In the genomic region with DNA sequence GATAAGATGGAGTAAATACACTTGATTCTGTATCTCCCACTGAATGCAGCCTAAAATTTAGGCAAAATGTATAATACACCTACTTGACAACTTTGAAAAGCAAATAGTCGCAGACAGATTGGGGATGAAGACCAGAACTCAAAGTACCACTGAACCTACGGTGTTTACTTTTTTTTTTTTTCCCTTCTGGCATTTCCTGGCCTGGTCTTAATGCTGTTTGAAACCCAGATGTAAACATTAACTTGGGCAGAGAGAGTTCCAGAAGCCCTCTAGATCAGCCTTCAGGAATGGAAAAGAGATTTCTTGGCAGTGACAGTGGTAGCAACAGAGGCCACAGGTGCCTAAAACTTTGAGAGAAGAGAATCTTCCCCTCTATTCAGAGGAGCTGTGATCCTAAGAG, we compare ENCODE assay signal across 17 cellular contexts. TPM values are rescaled to one million over a fixed set of nuclear protein-coding genes. Genes with fewer than 3 reads are reported as not detected.
DNase-seq lines count a peak whose midpoint lies in the region; ATAC-seq and TF ChIP-seq lines count a peak whose summit lies in the region.
"Had no signal": no experiment of that assay in that cellular context is flagged by ENCODE, and none has a peak within 500 bp of the region (broad histone marks: within the 10 kb centered on the region; RNA-seq: fewer than 3 reads in every experiment).

No MANE protein-coding gene starts in this region.

- H3K27ac Mint-ChIP-seq in WTC11 (no peak overlapping the region), natural killer cell (no peak overlapping the region)
- H3K27ac Mint-ChIP-seq: activated CD4-positive, alpha-beta T cell treated with anti-CD3 and anti-CD28 coated beads, Interleukin-2, amount 10 ng/mL, durations not matched to agents 7 days and 5 days; activated naive CD8-positive, alpha-beta T cell treated with anti-CD3 and anti-CD28 coated beads, Interleukin-2, amount 50 U/mL, for 24 hours; dendritic cell treated with granulocyte-macrophage colony-stimulating factor and Interleukin-4, amounts not matched to agents 40 ng/mL and 50 ng/mL, for 4 days; stimulated activated naive B cell treated with anti-CD40 and anti-IgM and Interleukin-4, amounts not matched to agents 10 μg/mL and 1 μg/mL and 100 μg/mL, for 72 hours; T-cell had no signal

- H3K4me1 Mint-ChIP-seq in WTC11 (no peaks in the 10 kb centered on the region), natural killer cell (no peaks in the 10 kb centered on the region)
- H3K4me1 Mint-ChIP-seq: activated CD4-positive, alpha-beta T cell treated with anti-CD3 and anti-CD28 coated beads, Interleukin-2, amount 10 ng/mL, durations not matched to agents 7 days and 5 days; T-cell had no signal

- no peak for TF ChIP-seq CTCF in PC-9 (conservative IDR thresholded peaks at IDR 0.05)
- no peak for TF ChIP-seq CTCF in fibroblast of villous mesenchyme (IDR thresholded peaks at IDR 0.05; ENCODE audit: insufficient read depth, low read depth, low read length)
- no peak for TF ChIP-seq CTCF in WTC11 (IDR thresholded peaks at IDR 0.05)
- no peak for TF ChIP-seq CTCF in natural killer cell (IDR thresholded peaks at IDR 0.05)

- peaks cover 19% of the 10 kb centered on the region; the same call in 1 of the 2 replicates for H3K9me3 ChIP-seq in PC-9 (ENCODE audit: insufficient read depth, low read depth)
- H3K9me3 ChIP-seq in muscle layer of colon (ENCODE audit: low read length): no peaks in the 10 kb centered on the region
- H3K9me3 ChIP-seq in subcutaneous abdominal adipose tissue (ENCODE audit: control insufficient read depth in 5 of 5, low read length in 5 of 5): peaks cover 0 to 4% (median 0%) of the 10 kb centered on the region in 5 donors

- CTCF ChIA-PET in PC-9 (lab: Charles Lee): interaction anchor here (0.7 to 1.1 kb wide), 2 partner anchors 34 to 209 kb away, joined by 6 to 15 read pairs; no protein-coding TSS in a partner anchor
- CTCF ChIA-PET in WTC11 (lab: Charles Lee): interaction anchor here (0.7 to 2.4 kb wide), 14 partner anchors 9 to 324 kb away, joined by 3 to 11 read pairs (median 4); partner anchors contain the start of gene SLC28A1

- H3K4me3 Mint-ChIP-seq in WTC11: no peak overlapping the region
- H3K4me3 Mint-ChIP-seq in natural killer cell: no peak overlapping the region
- H3K4me3 Mint-ChIP-seq: activated CD4-positive, alpha-beta T cell treated with anti-CD3 and anti-CD28 coated beads, Interleukin-2, amount 10 ng/mL, durations not matched to agents 7 days and 5 days; activated naive CD8-positive, alpha-beta T cell treated with anti-CD3 and anti-CD28 coated beads, Interleukin-2, amount 50 U/mL, for 24 hours; dendritic cell treated with granulocyte-macrophage colony-stimulating factor and Interleukin-4, amounts not matched to agents 40 ng/mL and 50 ng/mL, for 4 days; stimulated activated naive B cell treated with anti-CD40 and anti-IgM and Interleukin-4, amounts not matched to agents 10 μg/mL and 1 μg/mL and 100 μg/mL, for 72 hours; T-cell had no signal

- H2AFZ ChIP-seq in PC-9: 0 out of 2 replicates have a peak overlapping the region, but pooled peaks have one; percentile 12

- intact Hi-C loops in PC-9 (cut with micrococcal nuclease; ENCODE audit: unreplicated experiment): loop anchor here (1.0 kb wide), 2 partner anchors 83 to 199 kb away; no protein-coding TSS in a partner anchor
- intact Hi-C loops in natural killer cell (cut with micrococcal nuclease): loop anchor here (1.0 to 10.0 kb wide), 2 partner anchors 83 to 200 kb away; no protein-coding TSS in a partner anchor

- H4K20me1 ChIP-seq in PC-9 (ENCODE audit: insufficient read depth): no peaks in the 10 kb centered on the region

- H3K27me3 Mint-ChIP-seq in WTC11 (ENCODE audit: low read depth) (no peaks in the 10 kb centered on the region), natural killer cell (ENCODE audit: low read depth in 2 of 2) (no peaks in the 10 kb centered on the region)
- H3K27me3 Mint-ChIP-seq: activated naive CD8-positive, alpha-beta T cell treated with anti-CD3 and anti-CD28 coated beads, Interleukin-2, amount 50 U/mL, for 24 hours; dendritic cell treated with granulocyte-macrophage colony-stimulating factor and Interleukin-4, amounts not matched to agents 40 ng/mL and 50 ng/mL, for 4 days; stimulated activated naive B cell treated with anti-CD40 and anti-IgM and Interleukin-4, amounts not matched to agents 10 μg/mL and 1 μg/mL and 100 μg/mL, for 72 hours had no signal

- H3K4me3 ChIP-seq in PC-9 (no peak overlapping the region), fibroblast of villous mesenchyme (ENCODE audit: low read depth, low read length) (no peak overlapping the region), muscle layer of colon (ENCODE audit: low read depth in 1 of 2, low read length in 2 of 2) (no peak overlapping the region), subcutaneous abdominal adipose tissue (ENCODE audit: low read depth in 1 of 5, low read length in 5 of 5) (no peak overlapping the region)

- no peaks in the 10 kb centered on the region for H3K79me2 ChIP-seq in PC-9 (ENCODE audit: low read depth)

- H3F3A ChIP-seq in PC-9 (ENCODE audit: insufficient read depth, low read depth): peaks cover 11% of the 10 kb centered on the region; the same call in 1 of the 2 replicates

- no peaks in the 10 kb centered on the region for H3K9me2 ChIP-seq in PC-9 (ENCODE audit: insufficient read depth)

- POLR2A ChIA-PET in PC-9 (lab: Charles Lee; ENCODE audit: unreplicated experiment) (no interaction called here), WTC11 (lab: Charles Lee) (interaction anchor here (0.7 kb wide), 1 partner anchor 10 kb away, joined by 3 read pairs; no protein-coding TSS in a partner anchor)

- H3K9ac ChIP-seq in muscle layer of colon (ENCODE audit: low read length) (no peak overlapping the region), subcutaneous abdominal adipose tissue (ENCODE audit: low read length in 5 of 5) (peak overlapping the region in 2 of 5 donors; percentile 3 to 39)

- H3K9me3 Mint-ChIP-seq in WTC11 (peaks cover 14% of the 10 kb centered on the region), natural killer cell (peaks cover 3 to 8% of the 10 kb centered on the region in 2 donors)

- H3K36me3 ChIP-seq in PC-9 (ENCODE audit: low read depth) (no peaks in the 10 kb centered on the region), muscle layer of colon (ENCODE audit: insufficient read depth, low read length) (no peaks in the 10 kb centered on the region), subcutaneous abdominal adipose tissue (ENCODE audit: control insufficient read depth in 5 of 5, insufficient read depth in 5 of 5, low read length in 5 of 5) (peaks cover 0 to 1% (median 0%) of the 10 kb centered on the region in 5 donors)

- no peak overlapping the region for H3K4me2 ChIP-seq in PC-9

- H3K27me3 ChIP-seq in PC-9 (ENCODE audit: insufficient read depth, low read depth): no peaks in the 10 kb centered on the region
- no peaks in the 10 kb centered on the region for H3K27me3 ChIP-seq in muscle layer of colon (ENCODE audit: control insufficient read depth in 1 of 2, insufficient read depth in 2 of 2, low read length in 2 of 2)
- no peaks in the 10 kb centered on the region for H3K27me3 ChIP-seq in subcutaneous abdominal adipose tissue (ENCODE audit: control insufficient read depth in 5 of 5, insufficient read depth in 4 of 5, low read length in 5 of 5)

- peak in 1 of 2 experiments; percentile 5 for DNase-seq in PC-9
- peak; percentile 12 for DNase-seq in fibroblast of villous mesenchyme (ENCODE audit: low read depth)
- no peak for DNase-seq in stimulated activated CD4-positive, alpha-beta T cell treated with anti-CD3 and anti-CD28 coated beads, Interleukin-15, amount 100 ng/mL, for 24 hours
- DNase-seq in NCI-H748 (lab: John Stamatoyannopoulos, UW; ENCODE audit: unreplicated experiment): no peak
- no peak for DNase-seq in WTC11 (ENCODE audit: low spot score)
- DNase-seq in natural killer cell: no peak
- DNase-seq: DMS79 treated with DMSO at 0.1 percent for 48 hours; NCI-H2029; NCI-H226; stimulated activated naive B cell treated with anti-CD40 and anti-IgM and Interleukin-4, amounts not matched to agents 10 μg/mL and 1 μg/mL and 100 μg/mL, for 72 hours had no signal

- H3K36me3 Mint-ChIP-seq in WTC11 (peaks cover 18% of the 10 kb centered on the region), natural killer cell (peaks cover 13% of the 10 kb centered on the region)

- H3K27ac ChIP-seq in PC-9 (0 out of 2 replicates have a peak overlapping the region, but pooled peaks have one; percentile 25), muscle layer of colon (ENCODE audit: low read depth, low read length) (peak overlapping the region; percentile 39), subcutaneous abdominal adipose tissue (ENCODE audit: low read depth, low read length) (peak overlapping the region; percentile 61)

- H3K4me1 ChIP-seq in PC-9 (replicated peaks; ENCODE audit: insufficient read depth) (peaks cover 33% of the 10 kb centered on the region), muscle layer of colon (ENCODE audit: insufficient read depth, low read length) (peaks cover 25% of the 10 kb centered on the region), subcutaneous abdominal adipose tissue (ENCODE audit: control insufficient read depth in 5 of 5, insufficient read depth in 5 of 5, low read length in 5 of 5) (peaks cover 0 to 18% (median 15%) of the 10 kb centered on the region in 5 donors)

- BruUV-seq in PC-9 (replicated peaks; lab: Mats Ljungman, UMichigan): no TSS peak

- ATAC-seq in WTC11 (no peak), natural killer cell (no peak)
- ATAC-seq: activated naive CD8-positive, alpha-beta T cell treated with anti-CD3 and anti-CD28 coated beads, Interleukin-2, amount 50 U/mL, for 24 hours; T-cell had no signal

TF ChIP-seq in WTC11, 78 proteins besides CTCF, POLR2A, EP300 and RAD21 (continues in another document):
- TF ChIP-seq USF2 (CRISPR knock-in tag; IDR thresholded peaks at IDR 0.05) (no peak), ZNF317 (CRISPR knock-in tag; IDR thresholded peaks at IDR 0.05; ENCODE audit: borderline replicate concordance, low read depth) (no peak), HMGA2 (CRISPR knock-in tag; IDR thresholded peaks at IDR 0.05) (no peak), SOX15 (CRISPR knock-in tag; IDR thresholded peaks at IDR 0.05) (no peak)

RNA-seq across cellular contexts. Expression of gene ALPK3, which starts 27.8 kb away (rescaled TPM):
- total RNA-seq in PC-9 (2021) (4.6 and 8.1 TPM in 2 replicates), fibroblast of villous mesenchyme (0.86 and 1.3 TPM in 2 replicates), WTC11 (2021) (16.5 to 23.0 TPM (median 20.9 TPM) in 3 replicates), natural killer cell (1 to 10 TPM in 1 of 3 donors, under 1 TPM in 2; 0.35 to 1.1 (median 0.63) TPM)

RNA-seq across cellular contexts. Expression of gene SLC28A1, which starts 39.5 kb away (rescaled TPM):
- total RNA-seq in PC-9 (2021): 0.70 and 1.2 TPM in 2 replicates
- not detected in 2 replicates for total RNA-seq in fibroblast of villous mesenchyme
- 0.14 to 0.16 TPM in 2 of 3 replicates, not detected in the other for total RNA-seq in WTC11 (2021)
- total RNA-seq in natural killer cell: not detected
- total RNA-seq: activated CD4-positive, alpha-beta T cell treated with anti-CD3 and anti-CD28 coated beads, Interleukin-2, amount 10 ng/mL, durations not matched to agents 7 days and 5 days; H1; T-cell had no signal
